Comparison of ENCODE assay signal across 11 cellular contexts in genomic region chr20:37670426-37670825, GRCh38. TPM values are rescaled to one million over a fixed set of nuclear protein-coding genes. Genes with fewer than 3 reads are reported as not detected.
DNase-seq lines count a peak whose midpoint lies in the region; ATAC-seq and TF ChIP-seq lines count a peak whose summit lies in the region.
"Had no signal": no experiment of that assay in that cellular context is flagged by ENCODE, and none has a peak within 500 bp of the region (broad histone marks: within the 10 kb centered on the region; RNA-seq: fewer than 3 reads in every experiment).

No MANE protein-coding gene starts in this region.

- H3K27ac ChIP-seq in RWPE2 (ENCODE audit: poor library complexity, severe bottlenecking): no peak overlapping the region
- H3K27ac ChIP-seq in right cardiac atrium (ENCODE audit: low read length): no peak overlapping the region
- no peak overlapping the region for H3K27ac ChIP-seq in tibial artery

- intact Hi-C loops in right cardiac atrium (cut with DNase I): no loop called here
- intact Hi-C loops in tibial artery (cut with DNase I; ENCODE audit: low total_unique reads): no loop called here

- H3K4me3 ChIP-seq in RWPE2 (ENCODE audit: severe bottlenecking): no peak overlapping the region
- H3K4me3 ChIP-seq in right cardiac atrium (ENCODE audit: low read length): peak overlapping the region; percentile 34
- peak overlapping the region; percentile 2 to 6 for H3K4me3 ChIP-seq in tibial artery

- ATAC-seq in RWPE2 (ENCODE audit: low read depth) (peak; percentile 24; the same call in 2 of the 3 replicates), right cardiac atrium (peak in 1 of 2 donors; percentile 57), HG02678 (IDR thresholded peaks at IDR 0.05; ENCODE audit: unreplicated experiment) (no peak)

- 30% methylated on average over 18 of the region's 18 CpGs for WGBS in right cardiac atrium

- peak; percentile 49 for DNase-seq in NCI-H1105 treated with DMSO at 0.1 percent for 48 hours (lab: John Stamatoyannopoulos, UW)
- DNase-seq in NCI-H1105 (lab: John Stamatoyannopoulos, UW): no peak
- DNase-seq in RWPE2 (ENCODE audit: low spot score): no peak
- DNase-seq in right cardiac atrium: peak; percentile 28 to 74 (median 65)
- DNase-seq in tibial artery: no peak
- no peak for DNase-seq in activated CD4-positive, alpha-beta T cell treated with anti-CD3 and anti-CD28 coated beads for 1 hour
- no peak for DNase-seq in activated CD4-positive, alpha-beta T cell treated with anti-CD3 and anti-CD28 coated beads, Interleukin-2, amount 50 U/mL, for 1 hour
- DNase-seq: 8988T; central memory CD4-positive, alpha-beta T cell; stimulated activated naive B cell treated with anti-CD40 and anti-IgM and Interleukin-4, amounts not matched to agents 10 μg/mL and 1 μg/mL and 100 μg/mL, for 72 hours had no signal

- H3K9me3 ChIP-seq in RWPE2 (ENCODE audit: severe bottlenecking) (no peaks in the 10 kb centered on the region), right cardiac atrium (ENCODE audit: control insufficient read depth, low read length) (no peaks in the 10 kb centered on the region), tibial artery (no peaks in the 10 kb centered on the region)

- H3K27me3 ChIP-seq in RWPE2 (ENCODE audit: insufficient read depth, poor library complexity, severe bottlenecking): peaks cover 13% of the 10 kb centered on the region
- H3K27me3 ChIP-seq in right cardiac atrium (ENCODE audit: control insufficient read depth, insufficient read depth): no peaks in the 10 kb centered on the region
- H3K27me3 ChIP-seq in tibial artery: peaks cover 0 to 48% of the 10 kb centered on the region in 2 donors

- no peak for TF ChIP-seq CTCF in RWPE2 (IDR thresholded peaks at IDR 0.05; ENCODE audit: poor library complexity, severe bottlenecking)
- no peak for TF ChIP-seq CTCF in tibial artery (IDR thresholded peaks at IDR 0.05)

- H3K4me1 ChIP-seq in RWPE2 (ENCODE audit: insufficient read depth, poor library complexity, severe bottlenecking): peaks cover 12% of the 10 kb centered on the region
- H3K4me1 ChIP-seq in right cardiac atrium (ENCODE audit: control insufficient read depth, insufficient read depth, low read length): no peaks in the 10 kb centered on the region
- peaks cover 0 to 5% (median 0%) of the 10 kb centered on the region in 4 donors for H3K4me1 ChIP-seq in tibial artery

- H3K36me3 ChIP-seq in RWPE2 (ENCODE audit: low read depth) (no peaks in the 10 kb centered on the region), tibial artery (no peaks in the 10 kb centered on the region)

RNA-seq across cellular contexts. Expression of gene CTNNBL1, which starts 23.4 kb away (rescaled TPM):
- total RNA-seq in right cardiac atrium: 10 to 100 TPM; 52.9 to 65.7 (median 59.5) TPM
- 43.8 TPM for polyA plus RNA-seq in right cardiac atrium

Comparison
In these comparisons a context has a peak if more than half of its experiments do, and no peak if none do; other contexts are left out.
1. DNase-seq: peak in NCI-H1105 treated with DMSO at 0.1 percent for 48 hours (single experiment) and right cardiac atrium (3 of 3); none in NCI-H1105 (single experiment), RWPE2 (single experiment), tibial artery (0 of 2), activated CD4-positive, alpha-beta T cell treated with anti-CD3 and anti-CD28 coated beads for 1 hour (single experiment) and activated CD4-positive, alpha-beta T cell treated with anti-CD3 and anti-CD28 coated beads, Interleukin-2, amount 50 U/mL, for 1 hour (single experiment).